ENCODE assay signal across 1 cellular context in the genomic region with DNA sequence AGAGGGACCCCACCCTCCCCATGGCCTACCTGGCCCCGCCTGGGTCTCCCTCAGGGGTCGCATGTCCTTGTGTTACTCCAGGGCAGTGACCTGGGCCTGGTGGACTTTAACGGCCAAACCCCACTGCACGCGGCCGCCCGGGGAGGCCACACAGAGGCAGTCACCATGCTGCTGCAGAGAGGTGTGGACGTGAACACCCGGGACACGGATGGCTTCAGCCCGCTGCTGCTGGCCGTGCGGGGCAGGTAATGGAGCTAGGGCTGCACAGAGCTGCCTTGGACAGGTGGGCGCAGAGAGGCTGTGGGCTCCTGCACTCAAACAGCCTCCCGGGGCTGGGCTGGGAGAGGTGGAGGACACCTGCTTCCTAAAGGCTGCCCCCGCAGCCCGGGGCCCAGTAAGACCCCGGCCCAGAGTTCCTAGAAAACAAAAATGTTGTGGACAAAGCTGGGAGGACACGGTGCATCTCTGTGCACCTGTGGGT.
TF ChIP-seq lines count a peak whose summit lies in the region.

No MANE protein-coding gene starts in this region.

TF ChIP-seq in WTC11, 78 proteins besides CTCF, POLR2A, EP300 and RAD21 (continued from another document):
- TF ChIP-seq, protein P1, sequence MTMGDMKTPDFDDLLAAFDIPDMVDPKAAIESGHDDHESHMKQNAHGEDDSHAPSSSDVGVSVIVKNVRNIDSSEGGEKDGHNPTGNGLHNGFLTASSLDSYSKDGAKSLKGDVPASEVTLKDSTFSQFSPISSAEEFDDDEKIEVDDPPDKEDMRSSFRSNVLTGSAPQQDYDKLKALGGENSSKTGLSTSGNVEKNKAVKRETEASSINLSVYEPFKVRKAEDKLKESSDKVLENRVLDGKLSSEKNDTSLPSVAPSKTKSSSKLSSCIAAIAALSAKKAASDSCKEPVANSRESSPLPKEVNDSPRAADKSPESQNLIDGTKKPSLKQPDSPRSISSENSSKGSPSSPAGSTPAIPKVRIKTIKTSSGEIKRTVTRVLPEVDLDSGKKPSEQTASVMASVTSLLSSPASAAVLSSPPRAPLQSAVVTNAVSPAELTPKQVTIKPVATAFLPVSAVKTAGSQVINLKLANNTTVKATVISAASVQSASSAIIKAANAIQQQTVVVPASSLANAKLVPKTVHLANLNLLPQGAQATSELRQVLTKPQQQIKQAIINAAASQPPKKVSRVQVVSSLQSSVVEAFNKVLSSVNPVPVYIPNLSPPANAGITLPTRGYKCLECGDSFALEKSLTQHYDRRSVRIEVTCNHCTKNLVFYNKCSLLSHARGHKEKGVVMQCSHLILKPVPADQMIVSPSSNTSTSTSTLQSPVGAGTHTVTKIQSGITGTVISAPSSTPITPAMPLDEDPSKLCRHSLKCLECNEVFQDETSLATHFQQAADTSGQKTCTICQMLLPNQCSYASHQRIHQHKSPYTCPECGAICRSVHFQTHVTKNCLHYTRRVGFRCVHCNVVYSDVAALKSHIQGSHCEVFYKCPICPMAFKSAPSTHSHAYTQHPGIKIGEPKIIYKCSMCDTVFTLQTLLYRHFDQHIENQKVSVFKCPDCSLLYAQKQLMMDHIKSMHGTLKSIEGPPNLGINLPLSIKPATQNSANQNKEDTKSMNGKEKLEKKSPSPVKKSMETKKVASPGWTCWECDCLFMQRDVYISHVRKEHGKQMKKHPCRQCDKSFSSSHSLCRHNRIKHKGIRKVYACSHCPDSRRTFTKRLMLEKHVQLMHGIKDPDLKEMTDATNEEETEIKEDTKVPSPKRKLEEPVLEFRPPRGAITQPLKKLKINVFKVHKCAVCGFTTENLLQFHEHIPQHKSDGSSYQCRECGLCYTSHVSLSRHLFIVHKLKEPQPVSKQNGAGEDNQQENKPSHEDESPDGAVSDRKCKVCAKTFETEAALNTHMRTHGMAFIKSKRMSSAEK (CRISPR knock-in tag; IDR thresholded peaks at IDR 0.05; ENCODE audit: borderline replicate concordance): no peak
- TF ChIP-seq HMGA2 (CRISPR knock-in tag; IDR thresholded peaks at IDR 0.05) (no peak), ZBTB21 (CRISPR knock-in tag; IDR thresholded peaks at IDR 0.05; ENCODE audit: borderline replicate concordance) (no peak), JUN (CRISPR knock-in tag; IDR thresholded peaks at IDR 0.05) (no peak), NFYB (CRISPR knock-in tag; conservative IDR thresholded peaks at IDR 0.05; ENCODE audit: low read depth) (no peak), ELF4 (CRISPR knock-in tag; IDR thresholded peaks at IDR 0.05; ENCODE audit: low read depth) (no peak), GRHL2 (CRISPR knock-in tag; IDR thresholded peaks at IDR 0.05; ENCODE audit: insufficient replicate concordance, severe bottlenecking) (no peak), GTF2I (CRISPR knock-in tag; conservative IDR thresholded peaks at IDR 0.05) (no peak), OVOL2 (CRISPR knock-in tag; IDR thresholded peaks at IDR 0.05; ENCODE audit: borderline replicate concordance) (no peak), FOXK1 (CRISPR knock-in tag; IDR thresholded peaks at IDR 0.05) (no peak), ZNF232 (CRISPR knock-in tag; IDR thresholded peaks at IDR 0.05) (no peak), CBFB (CRISPR knock-in tag; IDR thresholded peaks at IDR 0.05; ENCODE audit: low read depth) (no peak)
- TF ChIP-seq, protein P2, sequence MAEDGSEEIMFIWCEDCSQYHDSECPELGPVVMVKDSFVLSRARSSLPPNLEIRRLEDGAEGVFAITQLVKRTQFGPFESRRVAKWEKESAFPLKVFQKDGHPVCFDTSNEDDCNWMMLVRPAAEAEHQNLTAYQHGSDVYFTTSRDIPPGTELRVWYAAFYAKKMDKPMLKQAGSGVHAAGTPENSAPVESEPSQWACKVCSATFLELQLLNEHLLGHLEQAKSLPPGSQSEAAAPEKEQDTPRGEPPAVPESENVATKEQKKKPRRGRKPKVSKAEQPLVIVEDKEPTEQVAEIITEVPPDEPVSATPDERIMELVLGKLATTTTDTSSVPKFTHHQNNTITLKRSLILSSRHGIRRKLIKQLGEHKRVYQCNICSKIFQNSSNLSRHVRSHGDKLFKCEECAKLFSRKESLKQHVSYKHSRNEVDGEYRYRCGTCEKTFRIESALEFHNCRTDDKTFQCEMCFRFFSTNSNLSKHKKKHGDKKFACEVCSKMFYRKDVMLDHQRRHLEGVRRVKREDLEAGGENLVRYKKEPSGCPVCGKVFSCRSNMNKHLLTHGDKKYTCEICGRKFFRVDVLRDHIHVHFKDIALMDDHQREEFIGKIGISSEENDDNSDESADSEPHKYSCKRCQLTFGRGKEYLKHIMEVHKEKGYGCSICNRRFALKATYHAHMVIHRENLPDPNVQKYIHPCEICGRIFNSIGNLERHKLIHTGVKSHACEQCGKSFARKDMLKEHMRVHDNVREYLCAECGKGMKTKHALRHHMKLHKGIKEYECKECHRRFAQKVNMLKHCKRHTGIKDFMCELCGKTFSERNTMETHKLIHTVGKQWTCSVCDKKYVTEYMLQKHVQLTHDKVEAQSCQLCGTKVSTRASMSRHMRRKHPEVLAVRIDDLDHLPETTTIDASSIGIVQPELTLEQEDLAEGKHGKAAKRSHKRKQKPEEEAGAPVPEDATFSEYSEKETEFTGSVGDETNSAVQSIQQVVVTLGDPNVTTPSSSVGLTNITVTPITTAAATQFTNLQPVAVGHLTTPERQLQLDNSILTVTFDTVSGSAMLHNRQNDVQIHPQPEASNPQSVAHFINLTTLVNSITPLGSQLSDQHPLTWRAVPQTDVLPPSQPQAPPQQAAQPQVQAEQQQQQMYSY (CRISPR knock-in tag; IDR thresholded peaks at IDR 0.05): no peak
- TF ChIP-seq, protein P3, sequence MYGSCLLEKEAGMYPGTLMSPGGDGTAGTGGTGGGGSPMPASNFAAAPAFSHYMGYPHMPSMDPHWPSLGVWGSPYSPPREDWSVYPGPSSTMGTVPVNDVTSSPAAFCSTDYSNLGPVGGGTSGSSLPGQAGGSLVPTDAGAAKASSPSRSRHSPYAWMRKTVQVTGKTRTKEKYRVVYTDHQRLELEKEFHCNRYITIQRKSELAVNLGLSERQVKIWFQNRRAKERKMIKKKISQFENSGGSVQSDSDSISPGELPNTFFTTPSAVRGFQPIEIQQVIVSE (CRISPR knock-in tag; IDR thresholded peaks at IDR 0.05; ENCODE audit: borderline replicate concordance): no peak
TF ChIP-seq in WTC11: peak in this region for 0.
